Comparison of ENCODE assay signal across 1 cellular context in genomic region chr21:29499734-29500343, GRCh38.
TF ChIP-seq lines count a peak whose summit lies in the region.

No MANE protein-coding gene starts in this region.

TF ChIP-seq in liver, 16 proteins besides CTCF, POLR2A, EP300 and RAD21 (continued from another document):
- no peak for TF ChIP-seq GABPA (IDR thresholded peaks at IDR 0.05 in 1 of 2, conservative IDR thresholded peaks at IDR 0.05 in 1 of 2)
